Comparison of ENCODE assay signal across 11 cellular contexts in the genomic region with DNA sequence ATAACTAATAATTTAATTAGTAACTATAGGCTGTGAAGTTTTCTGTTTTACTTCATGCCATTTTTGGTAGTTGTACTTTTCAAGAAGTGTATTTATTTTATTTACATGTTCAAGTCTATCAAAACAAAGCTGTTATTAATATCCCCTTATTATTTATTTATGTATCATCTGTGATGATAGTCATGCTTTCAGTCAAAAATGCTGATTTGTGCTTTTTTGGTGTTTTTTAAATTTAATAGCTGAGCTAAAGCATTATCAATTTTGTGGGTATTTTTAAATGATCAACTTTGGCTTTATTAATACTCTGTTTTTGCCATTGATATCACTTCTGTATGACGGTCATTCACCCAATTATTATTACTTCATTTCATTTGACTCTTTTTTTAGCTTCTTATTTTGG.
"Had no signal": no experiment of that assay in that cellular context is flagged by ENCODE, and none has a peak within 500 bp of the region (broad histone marks: within the 10 kb centered on the region; RNA-seq: fewer than 3 reads in every experiment).

No MANE protein-coding gene starts in this region.

- H3K4me1 ChIP-seq: HAP-1 had no signal

- H3K4me2 ChIP-seq: GM23338 had no signal

- H3K9ac ChIP-seq: GM23248 had no signal

- H3K9me3 ChIP-seq: HAP-1 had no signal

- H3K36me3 ChIP-seq: HAP-1 had no signal

- H3K27ac ChIP-seq: GM23248 had no signal

- DNase-seq: GM23248, GOT3, H7, H9, HCEC 1CT, HFFc6 had no signal

- H2AFZ ChIP-seq: GM23248, GM23338 had no signal

- H3K4me3 ChIP-seq: GM23248, GM23338, HAP-1 had no signal

- FAIRE-seq: H1, H54 had no signal

- ATAC-seq: GM23338, HCT116 had no signal
